In the genomic region with DNA sequence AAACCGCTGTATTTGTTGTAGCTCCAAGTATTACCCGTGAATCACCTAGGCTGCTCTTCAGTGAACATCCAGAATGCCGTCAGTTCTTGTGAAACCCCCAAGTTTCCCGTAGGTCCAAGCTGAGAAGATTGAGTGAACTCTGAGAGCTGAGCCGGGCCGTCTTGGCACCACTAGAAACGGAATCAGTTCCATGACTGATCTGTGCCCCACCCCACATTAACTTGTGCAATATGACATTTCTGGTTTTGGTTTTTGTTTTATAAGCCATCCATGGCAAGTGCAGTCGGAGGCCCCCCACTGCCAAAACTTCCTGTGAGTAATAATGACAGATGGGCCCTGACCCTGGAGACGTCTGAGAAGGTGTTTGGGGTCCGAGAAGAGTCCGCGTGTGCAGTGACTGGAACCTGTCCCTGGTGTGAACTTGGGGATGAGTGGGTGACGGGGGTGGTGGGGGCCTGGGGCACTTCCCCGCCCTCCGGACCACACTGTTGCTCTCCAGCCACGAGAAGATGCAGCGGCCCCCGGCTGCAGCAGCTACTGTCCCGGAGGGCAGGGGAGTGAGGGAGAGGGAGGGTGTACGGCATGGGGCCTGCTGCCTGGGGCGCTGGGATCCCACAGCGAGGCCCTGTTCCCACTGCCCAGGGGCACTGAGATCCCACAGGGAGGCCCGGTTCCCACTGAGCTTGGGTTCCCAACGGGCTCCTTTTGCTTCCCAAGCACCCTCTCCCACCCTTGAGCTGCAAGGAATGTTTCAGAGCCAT, we compare ENCODE assay signal across 10 cellular contexts. TPM values are rescaled to one million over a fixed set of nuclear protein-coding genes. Genes with fewer than 3 reads are reported as not detected.
DNase-seq lines count a peak whose midpoint lies in the region; ATAC-seq, FAIRE-seq and TF ChIP-seq lines count a peak whose summit lies in the region.
"Had no signal": no experiment of that assay in that cellular context is flagged by ENCODE, and none has a peak within 500 bp of the region (broad histone marks: within the 10 kb centered on the region; RNA-seq: fewer than 3 reads in every experiment).

No MANE protein-coding gene starts in this region.

- DNase-seq in RCC 7860 (ENCODE audit: low spot score), result peak; percentile 3
- no peak for DNase-seq in sciatic nerve (ENCODE audit: low spot score)
- no peak for DNase-seq in SW 1271 (lab: John Stamatoyannopoulos, UW)
- no peak for DNase-seq in left colon
- DNase-seq in testis, result no peak
- DNase-seq: natural killer cell, NCI-H226 had no signal

- intact Hi-C loops in sciatic nerve (cut with DNase I), result no loop called here
- intact Hi-C loops in left colon (cut with DNase I, micrococcal nuclease), result no loop called here
- intact Hi-C loops in testis (cut with DNase I; ENCODE audit: low total_unique reads), result no loop called here

- no peaks in the 10 kb centered on the region for H3K9me3 ChIP-seq in testis

- no peaks in the 10 kb centered on the region for H3K27me3 ChIP-seq in testis

- no peak for TF ChIP-seq POLR2A in testis (IDR thresholded peaks at IDR 0.05)

- H3K36me3 ChIP-seq in testis (ENCODE audit: low read depth, missing control alignments), result no peaks in the 10 kb centered on the region

- no peak for TF ChIP-seq CTCF in testis (IDR thresholded peaks at IDR 0.05)

- peaks cover 8% of the 10 kb centered on the region for H3K4me1 ChIP-seq in testis

- no peak for FAIRE-seq in RCC 7860 (lab: Jason Lieb, UNC)

- WGBS in testis, 2 donors, result 85 to 92% methylated on average over 19 to 24 of the region's 24 CpGs

- no peak overlapping the region for H3K27ac ChIP-seq in testis
- H3K27ac ChIP-seq: epithelial cell of prostate had no signal

- no peak overlapping the region for H3K4me3 ChIP-seq in testis

- ATAC-seq in GM18858 (IDR thresholded peaks at IDR 0.05; ENCODE audit: unreplicated experiment) (peak; percentile 75), GM21825 (IDR thresholded peaks at IDR 0.05; ENCODE audit: unreplicated experiment) (peak; percentile 92), sciatic nerve (peak; percentile 40), left colon (no peak)

RNA-seq across cellular contexts. Expression of gene NFATC1, which starts 26.5 kb away (rescaled TPM):
- total RNA-seq in sciatic nerve (80.3 TPM), left colon (1 to 10 TPM; 2.9 to 4.4 TPM), testis (10 to 100 TPM; 22.2 to 28.1 TPM)
- 27.5 TPM for polyA plus RNA-seq in testis (ENCODE audit: insufficient read depth, low read depth, low replicate concordance)

Comparison
In these comparisons a context has a peak if more than half of its experiments do, and no peak if none do; other contexts are left out.
1. RNA of gene NFATC1, which starts 26.5 kb away (total RNA-seq): 80.3 TPM in sciatic nerve (single experiment) and 22.2 to 28.1 TPM in testis; 2.9 to 4.4 TPM in left colon; every median in the first group is over 4 times any median in the second.